Comparison of ENCODE assay signal across 1 cellular context in the genomic region with DNA sequence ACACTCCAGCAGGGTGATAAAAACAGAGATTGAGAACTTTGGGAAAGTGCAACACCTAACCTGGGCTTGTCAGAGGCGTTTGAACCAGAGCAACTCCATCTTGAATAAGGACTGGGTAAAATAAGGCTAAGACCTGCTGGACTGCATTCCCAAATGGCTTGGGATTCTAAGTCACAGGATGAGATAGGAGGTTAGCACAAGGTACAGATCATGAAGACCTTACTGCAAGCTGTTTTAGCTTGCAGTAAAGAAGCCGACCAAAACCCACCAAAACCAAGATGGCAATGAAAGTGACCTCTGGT.
TF ChIP-seq lines count a peak whose summit lies in the region.

No MANE protein-coding gene starts in this region.

TF ChIP-seq in IMR-90, 13 proteins besides CTCF, POLR2A, EP300 and RAD21:
- TF ChIP-seq MXI1 (IDR thresholded peaks at IDR 0.05; ENCODE audit: borderline replicate concordance, low read depth, low read length) (no peak), MAZ (IDR thresholded peaks at IDR 0.05; ENCODE audit: borderline replicate concordance, low read depth, low read length) (no peak), CEBPB (IDR thresholded peaks at IDR 0.05; ENCODE audit: low read depth, low read length) (no peak), NFE2L2 (IDR thresholded peaks at IDR 0.05; ENCODE audit: low read depth, low read length) (no peak), CHD1 (IDR thresholded peaks at IDR 0.05; ENCODE audit: low read depth, low read length) (no peak), RFX5 (IDR thresholded peaks at IDR 0.05; ENCODE audit: low read depth, low read length) (no peak), RCOR1 (IDR thresholded peaks at IDR 0.05; ENCODE audit: insufficient replicate concordance, low read length) (no peak), FOS (IDR thresholded peaks at IDR 0.05; ENCODE audit: low read depth, low read length) (no peak), SMC3 (IDR thresholded peaks at IDR 0.05; ENCODE audit: low read depth, low read length) (no peak)
- TF ChIP-seq, protein P1, sequence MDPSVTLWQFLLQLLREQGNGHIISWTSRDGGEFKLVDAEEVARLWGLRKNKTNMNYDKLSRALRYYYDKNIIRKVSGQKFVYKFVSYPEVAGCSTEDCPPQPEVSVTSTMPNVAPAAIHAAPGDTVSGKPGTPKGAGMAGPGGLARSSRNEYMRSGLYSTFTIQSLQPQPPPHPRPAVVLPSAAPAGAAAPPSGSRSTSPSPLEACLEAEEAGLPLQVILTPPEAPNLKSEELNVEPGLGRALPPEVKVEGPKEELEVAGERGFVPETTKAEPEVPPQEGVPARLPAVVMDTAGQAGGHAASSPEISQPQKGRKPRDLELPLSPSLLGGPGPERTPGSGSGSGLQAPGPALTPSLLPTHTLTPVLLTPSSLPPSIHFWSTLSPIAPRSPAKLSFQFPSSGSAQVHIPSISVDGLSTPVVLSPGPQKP (IDR thresholded peaks at IDR 0.05; ENCODE audit: borderline replicate concordance, low read depth, low read length), result no peak
TF ChIP-seq in IMR-90: peak in this region for 0.
